In genomic region chr3:127831723-127832172, GRCh38 we compare ENCODE assay signal across 1 cellular context.
TF ChIP-seq lines count a peak whose summit lies in the region.

No MANE protein-coding gene starts in this region.

TF ChIP-seq in liver, 16 proteins besides CTCF, POLR2A, EP300 and RAD21 (continued from another document):
- TF ChIP-seq REST (IDR thresholded peaks at IDR 0.05): no peak
- TF ChIP-seq GABPA (IDR thresholded peaks at IDR 0.05 in 1 of 2, conservative IDR thresholded peaks at IDR 0.05 in 1 of 2): peak in 1 of 2 donors; percentile 55
- peak; percentile 87 for TF ChIP-seq SP1 (IDR thresholded peaks at IDR 0.05)
- peak; percentile 83 for TF ChIP-seq NR2F2 (IDR thresholded peaks at IDR 0.05)
- TF ChIP-seq FOXA2 (IDR thresholded peaks at IDR 0.05): peak; percentile 60
- no peak for TF ChIP-seq FOXA1 (IDR thresholded peaks at IDR 0.05)
- no peak for TF ChIP-seq JUND (IDR thresholded peaks at IDR 0.05)
- no peak for TF ChIP-seq TAF1 (conservative IDR thresholded peaks at IDR 0.05)
- TF ChIP-seq ATF3 (IDR thresholded peaks at IDR 0.05): peak; percentile 55
- peak; percentile 83 to 89 for TF ChIP-seq HNF4A (conservative IDR thresholded peaks at IDR 0.05)
- TF ChIP-seq ZBTB33 (IDR thresholded peaks at IDR 0.05): peak; percentile 71
- peak; percentile 84 for TF ChIP-seq HNF4G (IDR thresholded peaks at IDR 0.05)
